Comparison of ENCODE assay signal across 8 cellular contexts in genomic region chr6:20319520-20320357, GRCh38.
DNase-seq lines count a peak whose midpoint lies in the region; ATAC-seq and TF ChIP-seq lines count a peak whose summit lies in the region.

No MANE protein-coding gene starts in this region.

- H3K4me1 Mint-ChIP-seq in activated naive CD4-positive, alpha-beta T cell treated with anti-CD3 and anti-CD28 coated beads, Interleukin-2, amount 10 ng/mL, durations not matched to agents 7 days and 5 days: peaks cover 20% of the 10 kb centered on the region

- H3K36me3 Mint-ChIP-seq in activated naive CD4-positive, alpha-beta T cell treated with anti-CD3 and anti-CD28 coated beads, Interleukin-2, amount 10 ng/mL, durations not matched to agents 7 days and 5 days: peaks cover 10% of the 10 kb centered on the region

- H3K36me3 ChIP-seq in spleen: no peaks in the 10 kb centered on the region

- peak in 2 of 3 donors; percentile 40 to 52 for TF ChIP-seq POLR2A in spleen (IDR thresholded peaks at IDR 0.05)

- H3K4me3 Mint-ChIP-seq in activated naive CD4-positive, alpha-beta T cell treated with anti-CD3 and anti-CD28 coated beads, Interleukin-2, amount 10 ng/mL, durations not matched to agents 7 days and 5 days: peak overlapping the region; percentile 81

- no peak for TF ChIP-seq CTCF in spleen (IDR thresholded peaks at IDR 0.05 in 8 of 11, conservative IDR thresholded peaks at IDR 0.05 in 3 of 11)

- H3K9me3 Mint-ChIP-seq in activated naive CD4-positive, alpha-beta T cell treated with anti-CD3 and anti-CD28 coated beads, Interleukin-2, amount 10 ng/mL, durations not matched to agents 7 days and 5 days: peaks cover 17% of the 10 kb centered on the region

- intact Hi-C loops in spleen (cut with DNase I; ENCODE audit: low total_unique reads): no loop called here

- peak overlapping the region; percentile 74 to 94 (median 87) for H3K27ac ChIP-seq in spleen

- DNase-seq in SIG-M5 (lab: John Stamatoyannopoulos, UW) (peak; percentile 83), spleen (peak; percentile 97), NCI-H2227 treated with DMSO at 0.1 percent for 48 hours (lab: John Stamatoyannopoulos, UW) (no peak), NCI-H774 (lab: John Stamatoyannopoulos, UW) (no peak), HCEC 1CT (no peak)
- DNase-seq in activated naive CD4-positive, alpha-beta T cell treated with anti-CD3 and anti-CD28 coated beads, Interleukin-2, amount 10 ng/mL, durations not matched to agents 7 days and 5 days: peak; percentile 89

- ATAC-seq in GM18511 (IDR thresholded peaks at IDR 0.05; ENCODE audit: unreplicated experiment): peak; percentile 97
- ATAC-seq in HG02852 (IDR thresholded peaks at IDR 0.05; ENCODE audit: unreplicated experiment): peak; percentile 98

- peak overlapping the region; percentile 99 for H3K27ac Mint-ChIP-seq in activated naive CD4-positive, alpha-beta T cell treated with anti-CD3 and anti-CD28 coated beads, Interleukin-2, amount 10 ng/mL, durations not matched to agents 7 days and 5 days

- peaks cover 8% of the 10 kb centered on the region for H3K27me3 Mint-ChIP-seq in activated naive CD4-positive, alpha-beta T cell treated with anti-CD3 and anti-CD28 coated beads, Interleukin-2, amount 10 ng/mL, durations not matched to agents 7 days and 5 days

- H3K4me3 ChIP-seq in spleen: peak overlapping the region in 7 of 8 donors; percentile 1 to 63 (median 17)

- no peaks in the 10 kb centered on the region for H3K27me3 ChIP-seq in spleen (replicated peaks in 1 of 7)

- H3K9me3 ChIP-seq in spleen: peaks cover 0 to 9% (median 6%) of the 10 kb centered on the region in 8 donors

- WGBS in spleen, 5 donors: 30 to 66% (median 57%) methylated on average over 23 of the region's 23 CpGs

- H3K4me1 ChIP-seq in spleen: peaks cover 0 to 9% (median 7%) of the 10 kb centered on the region in 6 donors

- CTCF ChIA-PET in activated naive CD4-positive, alpha-beta T cell treated with anti-CD3 and anti-CD28 coated beads, Interleukin-2, amount 10 ng/mL, durations not matched to agents 7 days and 5 days (lab: Charles Lee): interaction anchor here (0.6 to 2.3 kb wide), 7 partner anchors 23 to 208 kb away, joined by 3 to 10 read pairs (median 5); no protein-coding TSS in a partner anchor

Comparison
In these comparisons a context has a peak if more than half of its experiments do, and no peak if none do; other contexts are left out.
1. DNase-seq: peak in SIG-M5 (single experiment), activated naive CD4-positive, alpha-beta T cell treated with anti-CD3 and anti-CD28 coated beads, Interleukin-2, amount 10 ng/mL, durations not matched to agents 7 days and 5 days (single experiment) and spleen (single experiment); none in NCI-H2227 treated with DMSO at 0.1 percent for 48 hours (single experiment), NCI-H774 (single experiment) and HCEC 1CT (single experiment).